ENCODE assay signal across 25 cellular contexts in genomic region chr4:38004062-38004461, GRCh38. TPM values are rescaled to one million over a fixed set of nuclear protein-coding genes. Genes with fewer than 3 reads are reported as not detected.
DNase-seq lines count a peak whose midpoint lies in the region; ATAC-seq and TF ChIP-seq lines count a peak whose summit lies in the region.
"Had no signal": no experiment of that assay in that cellular context is flagged by ENCODE, and none has a peak within 500 bp of the region (broad histone marks: within the 10 kb centered on the region; RNA-seq: fewer than 3 reads in every experiment).

No MANE protein-coding gene starts in this region.

- no peak overlapping the region for H2BK15ac ChIP-seq in mesenchymal stem cell (ENCODE audit: low read depth, poor library complexity, severe bottlenecking)

- intact Hi-C loops in activated CD4-positive, alpha-beta memory T cell treated with anti-CD3 and anti-CD28 coated beads for 36 hours (cut with micrococcal nuclease), result no loop called here

- no peak overlapping the region for H3K4me3 Mint-ChIP-seq in type B pancreatic cell
- no peak overlapping the region for H3K4me3 Mint-ChIP-seq in activated CD4-positive, alpha-beta memory T cell treated with anti-CD3 and anti-CD28 coated beads for 36 hours
- H3K4me3 Mint-ChIP-seq: activated CD4-positive, alpha-beta T cell treated with anti-CD3 and anti-CD28 coated beads, Interleukin-2, amount 10 ng/mL, durations not matched to agents 24 days and 14 days; CD14-positive monocyte; naive thymus-derived CD4-positive, alpha-beta T cell; stimulated activated naive B cell treated with anti-CD40 and anti-IgM and Interleukin-4, amounts not matched to agents 10 μg/mL and 1 μg/mL and 100 μg/mL, for 72 hours had no signal

- H3K9ac ChIP-seq in SK-N-SH (no peak overlapping the region), mesenchymal stem cell (ENCODE audit: low read length) (no peak overlapping the region), MM.1S (ENCODE audit: low read length) (no peak overlapping the region)

- no peak for TF ChIP-seq RAD21 in SK-N-SH (IDR thresholded peaks at IDR 0.05; ENCODE audit: low read length)

- peaks cover 35% of the 10 kb centered on the region for H3K79me1 ChIP-seq in mesenchymal stem cell (replicated peaks; ENCODE audit: low read length, poor library complexity, severe bottlenecking)

- no peak for TF ChIP-seq EP300 in SK-N-SH (IDR thresholded peaks at IDR 0.05; ENCODE audit: borderline replicate concordance in 1 of 2, low read depth in 1 of 2, low read length in 1 of 2)

- no peak overlapping the region for H4K8ac ChIP-seq in mesenchymal stem cell (ENCODE audit: low read length)

- no peak overlapping the region for H2AFZ ChIP-seq in SK-N-SH (ENCODE audit: low read depth)
- no peak overlapping the region for H2AFZ ChIP-seq in mesenchymal stem cell (ENCODE audit: low read depth, low read length)
- no peak overlapping the region for H2AFZ ChIP-seq in MM.1S (ENCODE audit: low read length)

- WGBS in SK-N-SH (ENCODE audit: low lambda C conversion rate), result 93% methylated on average over 3 of the region's 3 CpGs
- 22% methylated on average over 1 of the region's 3 CpGs for WGBS in mesenchymal stem cell

- no peak overlapping the region for H2AK5ac ChIP-seq in mesenchymal stem cell (ENCODE audit: low read length, severe bottlenecking)

- H3K4ac ChIP-seq in mesenchymal stem cell (ENCODE audit: low read depth in 1 of 2, low read length in 2 of 2), result no peak overlapping the region

- H2BK5ac ChIP-seq in mesenchymal stem cell (ENCODE audit: low read depth, low read length, poor library complexity, severe bottlenecking), result no peak overlapping the region

- CTCF ChIA-PET in SK-N-SH (lab: Yijun Ruan, JAX), result interaction anchor here (1.0 to 1.8 kb wide), 2 partner anchors 21 to 27 kb away, joined by 3 to 4 read pairs; no protein-coding TSS in a partner anchor
- CTCF ChIA-PET in activated CD4-positive, alpha-beta memory T cell treated with anti-CD3 and anti-CD28 coated beads for 36 hours (lab: Charles Lee), result no interaction called here

- no peak overlapping the region for H3K14ac ChIP-seq in mesenchymal stem cell (ENCODE audit: low read length in 2 of 2)

- H3K23ac ChIP-seq in mesenchymal stem cell (ENCODE audit: low read length in 2 of 2), result no peak overlapping the region

- no peak overlapping the region for H4K91ac ChIP-seq in mesenchymal stem cell (ENCODE audit: low read length)

- peak overlapping the region in 1 of 2 experiments; percentile 28 for H3K18ac ChIP-seq in mesenchymal stem cell (ENCODE audit: low read depth in 1 of 2, low read length in 2 of 2)

- no peak overlapping the region for H2BK120ac ChIP-seq in mesenchymal stem cell (ENCODE audit: low read depth, low read length)

- DNase-seq in SK-N-SH, result no peak
- DNase-seq in choroid plexus epithelial cell (ENCODE audit: low read depth), result peak; percentile 62
- DNase-seq in mesenchymal stem cell, result peak; percentile 39
- DNase-seq in type B pancreatic cell (ENCODE audit: extremely low spot score, unreplicated experiment), result no peak
- no peak for DNase-seq in H7
- DNase-seq in MM.1S, result no peak
- no peak for DNase-seq in activated CD4-positive, alpha-beta memory T cell treated with anti-CD3 and anti-CD28 coated beads for 36 hours
- DNase-seq: activated CD4-positive, alpha-beta T cell treated with anti-CD3 and anti-CD28 coated beads, Interleukin-2, amount 10 ng/mL, durations not matched to agents 24 days and 14 days; activated CD8-positive, alpha-beta memory T cell treated with anti-CD3 and anti-CD28 coated beads, Interleukin-2, amount 50 U/mL, for 48 hours; DMS153; dorsolateral prefrontal cortex; erythroblast; head of caudate nucleus; KG1; left cardiac atrium; naive thymus-derived CD4-positive, alpha-beta T cell; NCI-H1105; NCI-H748 treated with DMSO at 0.1 percent for 48 hours; stimulated activated naive B cell treated with anti-CD40 and anti-IgM and Interleukin-4, amounts not matched to agents 10 μg/mL and 1 μg/mL and 100 μg/mL, for 72 hours; tibial artery had no signal

- no peaks in the 10 kb centered on the region for H3K9me3 Mint-ChIP-seq in type B pancreatic cell
- H3K9me3 Mint-ChIP-seq in activated CD4-positive, alpha-beta memory T cell treated with anti-CD3 and anti-CD28 coated beads for 36 hours, result no peaks in the 10 kb centered on the region
- H3K9me3 Mint-ChIP-seq: activated CD4-positive, alpha-beta T cell treated with anti-CD3 and anti-CD28 coated beads, Interleukin-2, amount 10 ng/mL, durations not matched to agents 24 days and 14 days; brain; CD14-positive monocyte; naive thymus-derived CD4-positive, alpha-beta T cell; stimulated activated naive B cell treated with anti-CD40 and anti-IgM and Interleukin-4, amounts not matched to agents 10 μg/mL and 1 μg/mL and 100 μg/mL, for 72 hours had no signal

- H4K20me1 ChIP-seq in SK-N-SH (ENCODE audit: insufficient read depth), result no peaks in the 10 kb centered on the region
- H4K20me1 ChIP-seq in MM.1S (ENCODE audit: insufficient read depth, low read length), result no peaks in the 10 kb centered on the region

- H3K27ac Mint-ChIP-seq in type B pancreatic cell, result peak overlapping the region; percentile 3
- no peak overlapping the region for H3K27ac Mint-ChIP-seq in activated CD4-positive, alpha-beta memory T cell treated with anti-CD3 and anti-CD28 coated beads for 36 hours
- H3K27ac Mint-ChIP-seq: activated CD4-positive, alpha-beta T cell treated with anti-CD3 and anti-CD28 coated beads, Interleukin-2, amount 10 ng/mL, durations not matched to agents 24 days and 14 days; progenitor cell of endocrine pancreas had no signal

- peaks cover 0 to 8% of the 10 kb centered on the region in 2 experiments; a peak in 2 of 4 replicates for H3K4me1 ChIP-seq in SK-N-SH (ENCODE audit: control insufficient read depth in 1 of 2, insufficient read depth in 2 of 2, low read depth in 1 of 2, low read length in 1 of 2)
- peaks cover 11% of the 10 kb centered on the region for H3K4me1 ChIP-seq in mesenchymal stem cell (ENCODE audit: control insufficient read depth, insufficient read depth, low read depth, low read length)
- peaks cover 12% of the 10 kb centered on the region for H3K4me1 ChIP-seq in MM.1S (ENCODE audit: low read length)

- H3K4me3 ChIP-seq in SK-N-SH (ENCODE audit: low read depth in 2 of 2, low read length in 1 of 2) (no peak overlapping the region), choroid plexus epithelial cell (ENCODE audit: low read depth, low read length) (no peak overlapping the region), mesenchymal stem cell (ENCODE audit: insufficient read depth in 1 of 2, low read depth in 1 of 2, low read length in 2 of 2) (no peak overlapping the region), H7 (ENCODE audit: insufficient read depth, low read depth, low read length) (no peak overlapping the region), MM.1S (ENCODE audit: low read length) (no peak overlapping the region)
- H3K4me3 ChIP-seq: dorsolateral prefrontal cortex, tibial artery had no signal

- H3F3A ChIP-seq in SK-N-SH (replicated peaks; ENCODE audit: insufficient read depth) (no peaks in the 10 kb centered on the region), MM.1S (ENCODE audit: insufficient read depth, low read length) (no peaks in the 10 kb centered on the region)

- H2BK12ac ChIP-seq in mesenchymal stem cell (ENCODE audit: low read length in 2 of 2), result no peak overlapping the region

- H3K36me3 ChIP-seq in SK-N-SH (replicated peaks in 1 of 2; ENCODE audit: control insufficient read depth in 1 of 2, insufficient read depth in 2 of 2, low read length in 1 of 2), result no peaks in the 10 kb centered on the region
- H3K36me3 ChIP-seq in mesenchymal stem cell (ENCODE audit: control insufficient read depth in 1 of 2, insufficient read depth in 2 of 2, low read depth in 1 of 2, low read length in 2 of 2), result no peaks in the 10 kb centered on the region
- H3K36me3 ChIP-seq in H7 (replicated peaks; ENCODE audit: control insufficient read depth, insufficient read depth, low read length), result no peaks in the 10 kb centered on the region
- H3K36me3 ChIP-seq in MM.1S (replicated peaks; ENCODE audit: insufficient read depth, low read length), result no peaks in the 10 kb centered on the region
- H3K36me3 ChIP-seq: tibial artery had no signal

- H3K27me3 Mint-ChIP-seq in type B pancreatic cell, result no peaks in the 10 kb centered on the region
- no peaks in the 10 kb centered on the region for H3K27me3 Mint-ChIP-seq in activated CD4-positive, alpha-beta memory T cell treated with anti-CD3 and anti-CD28 coated beads for 36 hours
- H3K27me3 Mint-ChIP-seq: activated CD4-positive, alpha-beta T cell treated with anti-CD3 and anti-CD28 coated beads, Interleukin-2, amount 10 ng/mL, durations not matched to agents 24 days and 14 days; brain; progenitor cell of endocrine pancreas; stimulated activated naive B cell treated with anti-CD40 and anti-IgM and Interleukin-4, amounts not matched to agents 10 μg/mL and 1 μg/mL and 100 μg/mL, for 72 hours had no signal

- POLR2A ChIA-PET in SK-N-SH (lab: Yijun Ruan, JAX), result no interaction called here
- POLR2A ChIA-PET in activated CD4-positive, alpha-beta memory T cell treated with anti-CD3 and anti-CD28 coated beads for 36 hours (lab: Charles Lee), result interaction anchor here (0.6 kb wide), 1 partner anchor 125 kb away, joined by 4 read pairs; no protein-coding TSS in a partner anchor

- peaks cover 42% of the 10 kb centered on the region for H3K4me1 Mint-ChIP-seq in type B pancreatic cell (ENCODE audit: unreplicated experiment)
- H3K4me1 Mint-ChIP-seq in activated CD4-positive, alpha-beta memory T cell treated with anti-CD3 and anti-CD28 coated beads for 36 hours (ENCODE audit: low read depth), result peaks cover 20% of the 10 kb centered on the region

- H3K27ac ChIP-seq in SK-N-SH (ENCODE audit: low read depth in 2 of 2, low read length in 1 of 2) (no peak overlapping the region), mesenchymal stem cell (ENCODE audit: low read length, poor library complexity, severe bottlenecking) (no peak overlapping the region), MM.1S (ENCODE audit: low read length) (no peak overlapping the region)
- H3K27ac ChIP-seq: 22Rv1, dorsolateral prefrontal cortex had no signal

- no peaks in the 10 kb centered on the region for H3K27me3 ChIP-seq in SK-N-SH (ENCODE audit: insufficient read depth)
- no peaks in the 10 kb centered on the region for H3K27me3 ChIP-seq in mesenchymal stem cell (ENCODE audit: control insufficient read depth in 1 of 2, insufficient read depth in 1 of 2, low read length in 2 of 2)
- H3K27me3 ChIP-seq in H7 (ENCODE audit: control insufficient read depth, insufficient read depth, low read length), result no peaks in the 10 kb centered on the region
- H3K27me3 ChIP-seq in MM.1S (replicated peaks; ENCODE audit: insufficient read depth, low read length), result no peaks in the 10 kb centered on the region
- H3K27me3 ChIP-seq: dorsolateral prefrontal cortex, tibial artery had no signal

- TF ChIP-seq CTCF in SK-N-SH (IDR thresholded peaks at IDR 0.05) (no peak), choroid plexus epithelial cell (conservative IDR thresholded peaks at IDR 0.05; ENCODE audit: low read depth, low read length) (no peak), type B pancreatic cell (conservative IDR thresholded peaks at IDR 0.05) (no peak), MM.1S (IDR thresholded peaks at IDR 0.05; ENCODE audit: low read length) (no peak)

- H3K4me2 ChIP-seq in SK-N-SH, result no peak overlapping the region
- H3K4me2 ChIP-seq in mesenchymal stem cell (ENCODE audit: low read length, poor library complexity, severe bottlenecking), result no peak overlapping the region
- no peak overlapping the region for H3K4me2 ChIP-seq in MM.1S (ENCODE audit: low read depth, low read length)

- H3K9me3 ChIP-seq in SK-N-SH (no peaks in the 10 kb centered on the region), mesenchymal stem cell (ENCODE audit: control insufficient read depth, low read length) (no peaks in the 10 kb centered on the region), MM.1S (replicated peaks; ENCODE audit: insufficient read depth, low read length) (no peaks in the 10 kb centered on the region)
- H3K9me3 ChIP-seq: tibial artery had no signal

- H3K9me2 ChIP-seq in SK-N-SH (no peaks in the 10 kb centered on the region), MM.1S (replicated peaks; ENCODE audit: insufficient read depth, low read length) (no peaks in the 10 kb centered on the region)

- 0 out of 2 replicates have a peak, but pooled peaks cover 13% of the 10 kb centered on the region for H3K79me2 ChIP-seq in SK-N-SH (ENCODE audit: insufficient read depth)
- peaks cover 66% of the 10 kb centered on the region for H3K79me2 ChIP-seq in MM.1S (ENCODE audit: low read length)

- peaks cover 4% of the 10 kb centered on the region for H3K36me3 Mint-ChIP-seq in type B pancreatic cell
- peaks cover 2% of the 10 kb centered on the region for H3K36me3 Mint-ChIP-seq in activated CD4-positive, alpha-beta memory T cell treated with anti-CD3 and anti-CD28 coated beads for 36 hours
- H3K36me3 Mint-ChIP-seq: brain had no signal

- ATAC-seq in SK-N-SH treated with all-trans-retinoic acid at 6 μM for 48 hours, result peak; percentile 72
- ATAC-seq: naive thymus-derived CD4-positive, alpha-beta T cell; stimulated activated naive B cell treated with anti-CD40 and anti-IgM and Interleukin-4, amounts not matched to agents 10 μg/mL and 1 μg/mL and 100 μg/mL, for 72 hours had no signal

RNA-seq across cellular contexts. Expression of gene PTTG2, which starts 43.9 kb away (rescaled TPM):
- polyA plus RNA-seq in SK-N-SH (2012; rRNA removed), result not detected in 2 replicates
- polyA plus RNA-seq in SK-N-SH (2012; cell fraction: cytosol; rRNA removed), result not detected in 2 replicates
- polyA plus RNA-seq in SK-N-SH (2012; cell fraction: nucleus; rRNA removed), result not detected in 2 replicates
- polyA plus RNA-seq in mesenchymal stem cell (2013, experiment 1 of 2), result not detected
- polyA plus RNA-seq in mesenchymal stem cell (2013, experiment 2 of 2), result not detected
- total RNA-seq in type B pancreatic cell (ENCODE audit: low replicate concordance), result not detected in 2 replicates
- not detected in 2 replicates for total RNA-seq in H7 (2014; rRNA removed; shearing (Covaris generic))
- not detected for total RNA-seq in activated CD4-positive, alpha-beta memory T cell treated with anti-CD3 and anti-CD28 coated beads for 36 hours
- total RNA-seq: progenitor cell of endocrine pancreas had no signal
- polyA plus RNA-seq: CD14-positive monocyte had no signal

Comparison
In these comparisons a context has a peak if more than half of its experiments do, and no peak if none do; other contexts are left out.
1. DNase-seq: peak in choroid plexus epithelial cell (single experiment) and mesenchymal stem cell (single experiment); none in SK-N-SH (single experiment), type B pancreatic cell (single experiment), H7 (single experiment), MM.1S (single experiment) and activated CD4-positive, alpha-beta memory T cell treated with anti-CD3 and anti-CD28 coated beads for 36 hours (single experiment).